In the genomic region with DNA sequence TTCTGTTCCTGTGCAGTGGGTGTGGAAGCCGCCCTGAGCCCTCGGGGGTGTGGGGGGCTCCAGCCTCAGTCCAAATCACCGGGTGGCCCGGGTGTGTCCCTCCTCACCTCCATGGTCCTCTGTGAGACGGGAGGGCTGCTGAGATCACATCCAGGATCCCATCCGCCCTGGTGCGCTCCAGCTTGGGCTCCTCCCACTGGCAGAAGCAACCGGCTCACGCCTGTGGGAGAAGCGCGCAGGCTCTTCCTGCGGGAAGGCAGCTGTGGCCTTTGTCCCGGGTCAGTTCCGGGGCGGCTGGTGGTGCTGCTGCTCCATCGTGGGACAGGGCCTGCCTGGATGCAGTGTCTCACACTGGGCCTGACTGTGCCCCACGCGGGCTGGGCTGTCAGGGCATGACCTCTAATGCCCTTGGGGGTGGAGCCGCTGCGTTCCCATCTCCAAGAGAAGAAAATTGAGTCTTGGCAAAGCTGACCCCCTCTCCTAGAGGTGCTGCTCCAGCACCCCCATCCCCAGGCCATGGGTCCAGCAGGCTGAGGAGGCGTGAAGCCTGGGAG, we compare ENCODE assay signal across 2 cellular contexts.
TF ChIP-seq lines count a peak whose summit lies in the region.

No MANE protein-coding gene starts in this region.

TF ChIP-seq in GM23338, 12 proteins besides CTCF, POLR2A, EP300 and RAD21 (continued from another document):
- TF ChIP-seq, protein P1, sequence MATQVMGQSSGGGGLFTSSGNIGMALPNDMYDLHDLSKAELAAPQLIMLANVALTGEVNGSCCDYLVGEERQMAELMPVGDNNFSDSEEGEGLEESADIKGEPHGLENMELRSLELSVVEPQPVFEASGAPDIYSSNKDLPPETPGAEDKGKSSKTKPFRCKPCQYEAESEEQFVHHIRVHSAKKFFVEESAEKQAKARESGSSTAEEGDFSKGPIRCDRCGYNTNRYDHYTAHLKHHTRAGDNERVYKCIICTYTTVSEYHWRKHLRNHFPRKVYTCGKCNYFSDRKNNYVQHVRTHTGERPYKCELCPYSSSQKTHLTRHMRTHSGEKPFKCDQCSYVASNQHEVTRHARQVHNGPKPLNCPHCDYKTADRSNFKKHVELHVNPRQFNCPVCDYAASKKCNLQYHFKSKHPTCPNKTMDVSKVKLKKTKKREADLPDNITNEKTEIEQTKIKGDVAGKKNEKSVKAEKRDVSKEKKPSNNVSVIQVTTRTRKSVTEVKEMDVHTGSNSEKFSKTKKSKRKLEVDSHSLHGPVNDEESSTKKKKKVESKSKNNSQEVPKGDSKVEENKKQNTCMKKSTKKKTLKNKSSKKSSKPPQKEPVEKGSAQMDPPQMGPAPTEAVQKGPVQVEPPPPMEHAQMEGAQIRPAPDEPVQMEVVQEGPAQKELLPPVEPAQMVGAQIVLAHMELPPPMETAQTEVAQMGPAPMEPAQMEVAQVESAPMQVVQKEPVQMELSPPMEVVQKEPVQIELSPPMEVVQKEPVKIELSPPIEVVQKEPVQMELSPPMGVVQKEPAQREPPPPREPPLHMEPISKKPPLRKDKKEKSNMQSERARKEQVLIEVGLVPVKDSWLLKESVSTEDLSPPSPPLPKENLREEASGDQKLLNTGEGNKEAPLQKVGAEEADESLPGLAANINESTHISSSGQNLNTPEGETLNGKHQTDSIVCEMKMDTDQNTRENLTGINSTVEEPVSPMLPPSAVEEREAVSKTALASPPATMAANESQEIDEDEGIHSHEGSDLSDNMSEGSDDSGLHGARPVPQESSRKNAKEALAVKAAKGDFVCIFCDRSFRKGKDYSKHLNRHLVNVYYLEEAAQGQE (IDR thresholded peaks at IDR 0.05; ENCODE audit: unreplicated experiment): no peak
- TF ChIP-seq ZNF331 (CRISPR knock-in tag; IDR thresholded peaks at IDR 0.05; ENCODE audit: low read depth) (no peak), STAT1 (IDR thresholded peaks at IDR 0.05; ENCODE audit: unreplicated experiment) (no peak), JUNB (IDR thresholded peaks at IDR 0.05; ENCODE audit: unreplicated experiment) (no peak), ZNF462 (CRISPR knock-in tag; IDR thresholded peaks at IDR 0.05) (no peak), ETS1 (IDR thresholded peaks at IDR 0.05) (no peak), EZH2phosphoT487 (IDR thresholded peaks at IDR 0.05; ENCODE audit: unreplicated experiment) (no peak)

TF ChIP-seq in SK-N-SH treated with all-trans-retinoic acid at 6 μM for 48 hours, 23 proteins besides CTCF, POLR2A, EP300 and RAD21 (continued from another document):
- TF ChIP-seq, protein P2, sequence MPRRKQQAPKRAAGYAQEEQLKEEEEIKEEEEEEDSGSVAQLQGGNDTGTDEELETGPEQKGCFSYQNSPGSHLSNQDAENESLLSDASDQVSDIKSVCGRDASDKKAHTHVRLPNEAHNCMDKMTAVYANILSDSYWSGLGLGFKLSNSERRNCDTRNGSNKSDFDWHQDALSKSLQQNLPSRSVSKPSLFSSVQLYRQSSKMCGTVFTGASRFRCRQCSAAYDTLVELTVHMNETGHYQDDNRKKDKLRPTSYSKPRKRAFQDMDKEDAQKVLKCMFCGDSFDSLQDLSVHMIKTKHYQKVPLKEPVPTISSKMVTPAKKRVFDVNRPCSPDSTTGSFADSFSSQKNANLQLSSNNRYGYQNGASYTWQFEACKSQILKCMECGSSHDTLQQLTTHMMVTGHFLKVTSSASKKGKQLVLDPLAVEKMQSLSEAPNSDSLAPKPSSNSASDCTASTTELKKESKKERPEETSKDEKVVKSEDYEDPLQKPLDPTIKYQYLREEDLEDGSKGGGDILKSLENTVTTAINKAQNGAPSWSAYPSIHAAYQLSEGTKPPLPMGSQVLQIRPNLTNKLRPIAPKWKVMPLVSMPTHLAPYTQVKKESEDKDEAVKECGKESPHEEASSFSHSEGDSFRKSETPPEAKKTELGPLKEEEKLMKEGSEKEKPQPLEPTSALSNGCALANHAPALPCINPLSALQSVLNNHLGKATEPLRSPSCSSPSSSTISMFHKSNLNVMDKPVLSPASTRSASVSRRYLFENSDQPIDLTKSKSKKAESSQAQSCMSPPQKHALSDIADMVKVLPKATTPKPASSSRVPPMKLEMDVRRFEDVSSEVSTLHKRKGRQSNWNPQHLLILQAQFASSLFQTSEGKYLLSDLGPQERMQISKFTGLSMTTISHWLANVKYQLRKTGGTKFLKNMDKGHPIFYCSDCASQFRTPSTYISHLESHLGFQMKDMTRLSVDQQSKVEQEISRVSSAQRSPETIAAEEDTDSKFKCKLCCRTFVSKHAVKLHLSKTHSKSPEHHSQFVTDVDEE (CRISPR knock-in tag; IDR thresholded peaks at IDR 0.05): no peak
- TF ChIP-seq, protein P3, sequence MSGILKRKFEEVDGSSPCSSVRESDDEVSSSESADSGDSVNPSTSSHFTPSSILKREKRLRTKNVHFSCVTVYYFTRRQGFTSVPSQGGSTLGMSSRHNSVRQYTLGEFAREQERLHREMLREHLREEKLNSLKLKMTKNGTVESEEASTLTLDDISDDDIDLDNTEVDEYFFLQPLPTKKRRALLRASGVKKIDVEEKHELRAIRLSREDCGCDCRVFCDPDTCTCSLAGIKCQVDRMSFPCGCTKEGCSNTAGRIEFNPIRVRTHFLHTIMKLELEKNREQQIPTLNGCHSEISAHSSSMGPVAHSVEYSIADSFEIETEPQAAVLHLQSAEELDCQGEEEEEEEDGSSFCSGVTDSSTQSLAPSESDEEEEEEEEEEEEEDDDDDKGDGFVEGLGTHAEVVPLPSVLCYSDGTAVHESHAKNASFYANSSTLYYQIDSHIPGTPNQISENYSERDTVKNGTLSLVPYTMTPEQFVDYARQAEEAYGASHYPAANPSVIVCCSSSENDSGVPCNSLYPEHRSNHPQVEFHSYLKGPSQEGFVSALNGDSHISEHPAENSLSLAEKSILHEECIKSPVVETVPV (CRISPR knock-in tag; IDR thresholded peaks at IDR 0.05): no peak
- TF ChIP-seq ARNTL (CRISPR knock-in tag; IDR thresholded peaks at IDR 0.05; ENCODE audit: borderline replicate concordance, low read depth) (no peak), BACH2 (CRISPR knock-in tag; IDR thresholded peaks at IDR 0.05; ENCODE audit: borderline replicate concordance) (no peak), SNAI2 (CRISPR knock-in tag; IDR thresholded peaks at IDR 0.05) (no peak), ISL1 (CRISPR knock-in tag; IDR thresholded peaks at IDR 0.05) (no peak), TOX (CRISPR knock-in tag; IDR thresholded peaks at IDR 0.05; ENCODE audit: borderline replicate concordance) (no peak), ZNF8 (CRISPR knock-in tag; IDR thresholded peaks at IDR 0.05) (no peak), OSR1 (CRISPR knock-in tag; IDR thresholded peaks at IDR 0.05) (no peak), TCF4 (CRISPR knock-in tag; IDR thresholded peaks at IDR 0.05; ENCODE audit: borderline replicate concordance) (no peak)
